Comparison of ENCODE assay signal across 8 cellular contexts in the genomic region with DNA sequence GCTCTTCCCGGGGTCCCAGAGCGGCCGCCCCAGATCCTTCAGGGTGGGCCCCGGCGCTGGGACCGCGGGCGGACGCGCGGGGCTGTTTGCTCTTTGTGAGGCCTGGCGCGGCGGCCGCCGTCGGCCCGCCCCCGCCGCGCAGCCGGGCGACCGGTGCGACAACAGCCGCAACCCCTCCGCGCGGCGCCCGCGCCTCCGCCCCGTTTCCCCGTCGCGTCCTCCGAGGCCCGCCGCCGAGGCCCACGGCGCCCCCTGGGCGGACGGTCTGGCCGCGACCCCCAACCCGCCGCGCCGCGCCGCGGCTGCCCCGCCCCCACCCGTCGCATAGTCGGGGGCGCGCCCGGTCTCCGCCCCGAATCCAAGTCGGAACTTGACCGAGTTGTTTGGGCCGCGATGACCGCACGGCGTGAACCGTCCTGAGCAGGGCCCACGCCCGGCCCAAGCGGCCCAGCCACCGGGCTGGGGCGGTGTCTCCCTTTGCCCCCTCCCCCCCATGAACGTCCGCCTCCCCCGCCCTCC. TPM values are rescaled to one million over a fixed set of nuclear protein-coding genes. Genes with fewer than 3 reads are reported as not detected.
A peak's percentile ranks its signal among the peaks of the same experiment; 100 is the strongest.
DNase-seq lines count a peak whose midpoint lies in the region; ATAC-seq and TF ChIP-seq lines count a peak whose summit lies in the region.

No MANE protein-coding gene starts in this region.

- peak overlapping the region; percentile 99 for H3K27ac ChIP-seq in neutrophil

- ATAC-seq in HG02759 (IDR thresholded peaks at IDR 0.05; ENCODE audit: unreplicated experiment): peak; percentile 7
- peak; percentile 6 for ATAC-seq in esophagus mucosa
- no peak for ATAC-seq in HG03097 (IDR thresholded peaks at IDR 0.05; ENCODE audit: low FRiP score, unreplicated experiment)

- H3K4me3 ChIP-seq in WI38 (ENCODE audit: low read depth, low read length) (peak overlapping the region; percentile 88), neutrophil (ENCODE audit: low read depth in 1 of 2, low read length in 1 of 2) (peak overlapping the region; percentile 87 to 90)

- peak; percentile 5 for TF ChIP-seq POLR2A in GM10847 (IDR thresholded peaks at IDR 0.05; ENCODE audit: extremely low read depth, insufficient read length)

- peaks cover 40% of the 10 kb centered on the region for H3K36me3 ChIP-seq in neutrophil

- no peak for DNase-seq in SKM-1 (lab: John Stamatoyannopoulos, UW; ENCODE audit: unreplicated experiment)
- DNase-seq in NCI-H526 (lab: John Stamatoyannopoulos, UW): no peak

- H3K9me3 ChIP-seq in neutrophil: no peaks in the 10 kb centered on the region

- TF ChIP-seq CTCF in WI38 (IDR thresholded peaks at IDR 0.05; ENCODE audit: low read depth, low read length) (no peak), neutrophil (IDR thresholded peaks at IDR 0.05) (no peak)

- no peaks in the 10 kb centered on the region for H3K27me3 ChIP-seq in neutrophil

- H3K4me1 ChIP-seq in neutrophil (ENCODE audit: control insufficient read depth in 1 of 2, insufficient read depth in 1 of 2, low read depth in 1 of 2, low read length in 1 of 2): peaks cover 47 to 53% of the 10 kb centered on the region in 2 experiments

RNA-seq across cellular contexts. Expression of a gene that starts 0.4 kb away (rescaled TPM):
- total RNA-seq in esophagus mucosa: 56.4 TPM
